ENCODE assay signal across 2 cellular contexts in the genomic region with DNA sequence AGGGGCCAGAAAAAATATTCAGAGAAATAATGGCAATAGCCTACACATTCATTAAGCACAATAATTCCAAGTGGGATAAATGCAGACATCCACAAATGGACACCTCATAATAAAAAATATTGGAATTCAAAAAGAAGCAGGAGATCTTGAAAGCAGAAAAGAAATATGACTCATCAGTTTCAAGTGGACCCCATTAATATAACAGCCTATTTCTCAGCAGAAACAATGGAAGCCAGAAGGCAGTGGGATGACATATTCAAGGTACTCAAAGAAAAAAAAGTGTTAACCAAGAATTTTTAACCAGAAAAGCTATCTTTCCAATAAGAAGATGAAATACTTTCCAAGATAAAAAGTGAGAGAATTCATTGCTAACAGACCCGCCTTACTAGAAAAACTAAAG.
A peak's percentile ranks its signal among the peaks of the same experiment; 100 is the strongest.
TF ChIP-seq lines count a peak whose summit lies in the region.

No MANE protein-coding gene starts in this region.

TF ChIP-seq in A549, 52 proteins besides CTCF, POLR2A, EP300 and RAD21:
- TF ChIP-seq, protein P1, sequence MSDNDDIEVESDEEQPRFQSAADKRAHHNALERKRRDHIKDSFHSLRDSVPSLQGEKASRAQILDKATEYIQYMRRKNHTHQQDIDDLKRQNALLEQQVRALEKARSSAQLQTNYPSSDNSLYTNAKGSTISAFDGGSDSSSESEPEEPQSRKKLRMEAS (IDR thresholded peaks at IDR 0.05), result no peak
- TF ChIP-seq RCOR1 (IDR thresholded peaks at IDR 0.05; ENCODE audit: low read depth, low read length), result no peak
- TF ChIP-seq HEYL (CRISPR knock-in tag; IDR thresholded peaks at IDR 0.05), result no peak
- TF ChIP-seq CEBPB (IDR thresholded peaks at IDR 0.05), result no peak
- TF ChIP-seq FOSL2 (IDR thresholded peaks at IDR 0.05), result no peak
- peak; percentile 93 for TF ChIP-seq FOSL2 (CRISPR knock-in tag; IDR thresholded peaks at IDR 0.05)
- TF ChIP-seq HOXB5 (CRISPR knock-in tag; IDR thresholded peaks at IDR 0.05), result no peak
- TF ChIP-seq, protein P2, sequence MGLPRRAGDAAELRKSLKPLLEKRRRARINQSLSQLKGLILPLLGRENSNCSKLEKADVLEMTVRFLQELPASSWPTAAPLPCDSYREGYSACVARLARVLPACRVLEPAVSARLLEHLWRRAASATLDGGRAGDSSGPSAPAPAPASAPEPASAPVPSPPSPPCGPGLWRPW (IDR thresholded peaks at IDR 0.05), result no peak
- no peak for TF ChIP-seq FOXS1 (CRISPR knock-in tag; IDR thresholded peaks at IDR 0.05)
- peak; percentile 67 for TF ChIP-seq MAFK (IDR thresholded peaks at IDR 0.05; ENCODE audit: partially characterized antibody)
- no peak for TF ChIP-seq NR3C1 (IDR thresholded peaks at IDR 0.05)
- no peak for TF ChIP-seq HOXB13 (CRISPR knock-in tag; IDR thresholded peaks at IDR 0.05; ENCODE audit: low read depth)
- TF ChIP-seq NFE2L2 (conservative IDR thresholded peaks at IDR 0.05; ENCODE audit: low read length), result peak; percentile 3; the same call in 1 of the 2 replicates
- no peak for TF ChIP-seq CHD4 (IDR thresholded peaks at IDR 0.05; ENCODE audit: borderline replicate concordance)

TF ChIP-seq in H1, 55 proteins besides CTCF, POLR2A, EP300 and RAD21:
- no peak for TF ChIP-seq HDAC6 (IDR thresholded peaks at IDR 0.05; ENCODE audit: low read depth, low read length)
- peak; percentile 73 for TF ChIP-seq BACH1 (IDR thresholded peaks at IDR 0.05; ENCODE audit: low read length)
- TF ChIP-seq, protein P3, sequence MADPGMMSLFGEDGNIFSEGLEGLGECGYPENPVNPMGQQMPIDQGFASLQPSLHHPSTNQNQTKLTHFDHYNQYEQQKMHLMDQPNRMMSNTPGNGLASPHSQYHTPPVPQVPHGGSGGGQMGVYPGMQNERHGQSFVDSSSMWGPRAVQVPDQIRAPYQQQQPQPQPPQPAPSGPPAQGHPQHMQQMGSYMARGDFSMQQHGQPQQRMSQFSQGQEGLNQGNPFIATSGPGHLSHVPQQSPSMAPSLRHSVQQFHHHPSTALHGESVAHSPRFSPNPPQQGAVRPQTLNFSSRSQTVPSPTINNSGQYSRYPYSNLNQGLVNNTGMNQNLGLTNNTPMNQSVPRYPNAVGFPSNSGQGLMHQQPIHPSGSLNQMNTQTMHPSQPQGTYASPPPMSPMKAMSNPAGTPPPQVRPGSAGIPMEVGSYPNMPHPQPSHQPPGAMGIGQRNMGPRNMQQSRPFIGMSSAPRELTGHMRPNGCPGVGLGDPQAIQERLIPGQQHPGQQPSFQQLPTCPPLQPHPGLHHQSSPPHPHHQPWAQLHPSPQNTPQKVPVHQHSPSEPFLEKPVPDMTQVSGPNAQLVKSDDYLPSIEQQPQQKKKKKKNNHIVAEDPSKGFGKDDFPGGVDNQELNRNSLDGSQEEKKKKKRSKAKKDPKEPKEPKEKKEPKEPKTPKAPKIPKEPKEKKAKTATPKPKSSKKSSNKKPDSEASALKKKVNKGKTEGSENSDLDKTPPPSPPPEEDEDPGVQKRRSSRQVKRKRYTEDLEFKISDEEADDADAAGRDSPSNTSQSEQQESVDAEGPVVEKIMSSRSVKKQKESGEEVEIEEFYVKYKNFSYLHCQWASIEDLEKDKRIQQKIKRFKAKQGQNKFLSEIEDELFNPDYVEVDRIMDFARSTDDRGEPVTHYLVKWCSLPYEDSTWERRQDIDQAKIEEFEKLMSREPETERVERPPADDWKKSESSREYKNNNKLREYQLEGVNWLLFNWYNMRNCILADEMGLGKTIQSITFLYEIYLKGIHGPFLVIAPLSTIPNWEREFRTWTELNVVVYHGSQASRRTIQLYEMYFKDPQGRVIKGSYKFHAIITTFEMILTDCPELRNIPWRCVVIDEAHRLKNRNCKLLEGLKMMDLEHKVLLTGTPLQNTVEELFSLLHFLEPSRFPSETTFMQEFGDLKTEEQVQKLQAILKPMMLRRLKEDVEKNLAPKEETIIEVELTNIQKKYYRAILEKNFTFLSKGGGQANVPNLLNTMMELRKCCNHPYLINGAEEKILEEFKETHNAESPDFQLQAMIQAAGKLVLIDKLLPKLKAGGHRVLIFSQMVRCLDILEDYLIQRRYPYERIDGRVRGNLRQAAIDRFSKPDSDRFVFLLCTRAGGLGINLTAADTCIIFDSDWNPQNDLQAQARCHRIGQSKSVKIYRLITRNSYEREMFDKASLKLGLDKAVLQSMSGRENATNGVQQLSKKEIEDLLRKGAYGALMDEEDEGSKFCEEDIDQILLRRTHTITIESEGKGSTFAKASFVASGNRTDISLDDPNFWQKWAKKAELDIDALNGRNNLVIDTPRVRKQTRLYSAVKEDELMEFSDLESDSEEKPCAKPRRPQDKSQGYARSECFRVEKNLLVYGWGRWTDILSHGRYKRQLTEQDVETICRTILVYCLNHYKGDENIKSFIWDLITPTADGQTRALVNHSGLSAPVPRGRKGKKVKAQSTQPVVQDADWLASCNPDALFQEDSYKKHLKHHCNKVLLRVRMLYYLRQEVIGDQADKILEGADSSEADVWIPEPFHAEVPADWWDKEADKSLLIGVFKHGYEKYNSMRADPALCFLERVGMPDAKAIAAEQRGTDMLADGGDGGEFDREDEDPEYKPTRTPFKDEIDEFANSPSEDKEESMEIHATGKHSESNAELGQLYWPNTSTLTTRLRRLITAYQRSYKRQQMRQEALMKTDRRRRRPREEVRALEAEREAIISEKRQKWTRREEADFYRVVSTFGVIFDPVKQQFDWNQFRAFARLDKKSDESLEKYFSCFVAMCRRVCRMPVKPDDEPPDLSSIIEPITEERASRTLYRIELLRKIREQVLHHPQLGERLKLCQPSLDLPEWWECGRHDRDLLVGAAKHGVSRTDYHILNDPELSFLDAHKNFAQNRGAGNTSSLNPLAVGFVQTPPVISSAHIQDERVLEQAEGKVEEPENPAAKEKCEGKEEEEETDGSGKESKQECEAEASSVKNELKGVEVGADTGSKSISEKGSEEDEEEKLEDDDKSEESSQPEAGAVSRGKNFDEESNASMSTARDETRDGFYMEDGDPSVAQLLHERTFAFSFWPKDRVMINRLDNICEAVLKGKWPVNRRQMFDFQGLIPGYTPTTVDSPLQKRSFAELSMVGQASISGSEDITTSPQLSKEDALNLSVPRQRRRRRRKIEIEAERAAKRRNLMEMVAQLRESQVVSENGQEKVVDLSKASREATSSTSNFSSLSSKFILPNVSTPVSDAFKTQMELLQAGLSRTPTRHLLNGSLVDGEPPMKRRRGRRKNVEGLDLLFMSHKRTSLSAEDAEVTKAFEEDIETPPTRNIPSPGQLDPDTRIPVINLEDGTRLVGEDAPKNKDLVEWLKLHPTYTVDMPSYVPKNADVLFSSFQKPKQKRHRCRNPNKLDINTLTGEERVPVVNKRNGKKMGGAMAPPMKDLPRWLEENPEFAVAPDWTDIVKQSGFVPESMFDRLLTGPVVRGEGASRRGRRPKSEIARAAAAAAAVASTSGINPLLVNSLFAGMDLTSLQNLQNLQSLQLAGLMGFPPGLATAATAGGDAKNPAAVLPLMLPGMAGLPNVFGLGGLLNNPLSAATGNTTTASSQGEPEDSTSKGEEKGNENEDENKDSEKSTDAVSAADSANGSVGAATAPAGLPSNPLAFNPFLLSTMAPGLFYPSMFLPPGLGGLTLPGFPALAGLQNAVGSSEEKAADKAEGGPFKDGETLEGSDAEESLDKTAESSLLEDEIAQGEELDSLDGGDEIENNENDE (IDR thresholded peaks at IDR 0.05; ENCODE audit: insufficient replicate concordance, low read length), result no peak
